Comparison of ENCODE assay signal across 20 cellular contexts in genomic region chr22:38030311-38031133, GRCh38. TPM values are rescaled to one million over a fixed set of nuclear protein-coding genes. Genes with fewer than 3 reads are reported as not detected.
DNase-seq lines count a peak whose midpoint lies in the region; ATAC-seq, FAIRE-seq and TF ChIP-seq lines count a peak whose summit lies in the region.
"Had no signal": no experiment of that assay in that cellular context is flagged by ENCODE, and none has a peak within 500 bp of the region (broad histone marks: within the 10 kb centered on the region; RNA-seq: fewer than 3 reads in every experiment).

No MANE protein-coding gene starts in this region.

- H3K23me2 ChIP-seq in H1 (ENCODE audit: low read depth, low read length) = no peaks in the 10 kb centered on the region; the same call in 1 of the 2 replicates

- H3K4me3 ChIP-seq in BLaER1 treated with 17β-estradiol and CSF1 and Interleukin-3, amounts not matched to agents 10 nM and 100 nM = no peak overlapping the region
- H3K4me3 ChIP-seq in Peyer's patch = no peak overlapping the region
- H3K4me3 ChIP-seq in H1 (ENCODE audit: extremely low read depth in 1 of 4, insufficient read depth in 2 of 4, low read depth in 3 of 4, low read length in 4 of 4) = no peak overlapping the region
- H3K4me3 ChIP-seq in spleen = no peak overlapping the region
- H3K4me3 ChIP-seq: coronary artery, right atrium auricular region had no signal

- peak overlapping the region; percentile 20; the same call in 1 of the 2 replicates for H2BK12ac ChIP-seq in H1 (ENCODE audit: low read depth, low read length)

- H3K79me2 ChIP-seq in H1 (ENCODE audit: control insufficient read depth in 1 of 2, insufficient read depth in 2 of 2, low read length in 2 of 2) = no peaks in the 10 kb centered on the region

- H3K36me3 Mint-ChIP-seq in neural crest cell (ENCODE audit: low read depth) = no peaks in the 10 kb centered on the region
- H3K36me3 Mint-ChIP-seq in activated CD8-positive, alpha-beta T cell treated with anti-CD3 and anti-CD28 coated beads, Interleukin-2, amount 10 ng/mL, durations not matched to agents 7 days and 5 days (ENCODE audit: low read depth) = no peaks in the 10 kb centered on the region
- H3K36me3 Mint-ChIP-seq: CD8-positive, alpha-beta T cell; memory B cell had no signal

- peak overlapping the region; percentile 67; the same call in 1 of the 2 replicates for H2BK15ac ChIP-seq in H1 (ENCODE audit: low read length)

- H4K5ac ChIP-seq in H1 (ENCODE audit: insufficient read length, low read depth, low read length) = no peak overlapping the region

- H3K4me1 Mint-ChIP-seq in neural crest cell = peaks cover 95% of the 10 kb centered on the region
- no peaks in the 10 kb centered on the region for H3K4me1 Mint-ChIP-seq in activated CD8-positive, alpha-beta T cell treated with anti-CD3 and anti-CD28 coated beads, Interleukin-2, amount 10 ng/mL, durations not matched to agents 7 days and 5 days (ENCODE audit: low read depth)

- H2BK20ac ChIP-seq in H1 (ENCODE audit: low read length) = no peak overlapping the region

- TF ChIP-seq RAD21 in H1 (IDR thresholded peaks at IDR 0.05 in 1 of 2, conservative IDR thresholded peaks at IDR 0.05 in 1 of 2; ENCODE audit: low read depth in 2 of 2, low read length in 2 of 2) = no peak; a peak in 1 of 4 replicates

- H3K4me1 ChIP-seq in BLaER1 treated with 17β-estradiol and CSF1 and Interleukin-3, amounts not matched to agents 10 nM and 100 nM = peaks cover 40 to 57% (median 53%) of the 10 kb centered on the region in 10 experiments
- H3K4me1 ChIP-seq in Peyer's patch = peaks cover 0 to 22% (median 0%) of the 10 kb centered on the region in 4 donors
- H3K4me1 ChIP-seq in H1 (replicated peaks in 1 of 4; ENCODE audit: control insufficient read depth in 3 of 4, insufficient read depth in 4 of 4, low read length in 3 of 4) = peaks cover 0 to 36% (median 22%) of the 10 kb centered on the region in 4 experiments; a peak in 6 of 7 replicates
- peaks cover 0 to 27% (median 11%) of the 10 kb centered on the region in 6 donors for H3K4me1 ChIP-seq in spleen

- no peak for ATAC-seq in HG03521 (IDR thresholded peaks at IDR 0.05; ENCODE audit: unreplicated experiment)
- no peak for ATAC-seq in activated CD8-positive, alpha-beta T cell treated with anti-CD3 and anti-CD28 coated beads, Interleukin-2, amount 10 ng/mL, durations not matched to agents 7 days and 5 days
- ATAC-seq: CD8-positive, alpha-beta T cell had no signal

- no peak overlapping the region for H3K56ac ChIP-seq in H1 (replicated peaks; ENCODE audit: insufficient read length, low read depth, low read length)

- H3K27ac Mint-ChIP-seq in neural crest cell (ENCODE audit: unreplicated experiment) = peak overlapping the region; percentile 90
- no peak overlapping the region for H3K27ac Mint-ChIP-seq in activated CD8-positive, alpha-beta T cell treated with anti-CD3 and anti-CD28 coated beads, Interleukin-2, amount 10 ng/mL, durations not matched to agents 7 days and 5 days
- H3K27ac Mint-ChIP-seq: activated T-helper 2 cell treated with anti-CD3 and anti-CD28 coated beads, Interferon-gamma antibody, Interleukin-2, Interleukin-4, amounts not matched to agents 10 μg/mL and 5 μg/mL and 100 μg/mL, durations not matched to agents 14 hours and 24 hours and 36 hours; CD8-positive, alpha-beta T cell; memory B cell had no signal

- no peaks in the 10 kb centered on the region for H3K9me3 Mint-ChIP-seq in neural crest cell
- H3K9me3 Mint-ChIP-seq in activated CD8-positive, alpha-beta T cell treated with anti-CD3 and anti-CD28 coated beads, Interleukin-2, amount 10 ng/mL, durations not matched to agents 7 days and 5 days (ENCODE audit: insufficient read depth) = no peaks in the 10 kb centered on the region
- H3K9me3 Mint-ChIP-seq: activated T-helper 2 cell treated with anti-CD3 and anti-CD28 coated beads, Interferon-gamma antibody, Interleukin-2, Interleukin-4, amounts not matched to agents 10 μg/mL and 5 μg/mL and 100 μg/mL, durations not matched to agents 14 hours and 24 hours and 36 hours; CD8-positive, alpha-beta T cell; memory B cell had no signal

- H3K27ac ChIP-seq in BLaER1 treated with 17β-estradiol and CSF1 and Interleukin-3, amounts not matched to agents 10 nM and 100 nM = no peak overlapping the region
- peak overlapping the region in 1 of 4 donors; percentile 46 for H3K27ac ChIP-seq in Peyer's patch
- no peak overlapping the region for H3K27ac ChIP-seq in H1 (ENCODE audit: low read depth, low read length)
- no peak overlapping the region for H3K27ac ChIP-seq in spleen
- H3K27ac ChIP-seq: epithelial cell of prostate, neutrophil, right atrium auricular region had no signal

- POLR2A ChIA-PET in H1 (lab: Charles Lee; ENCODE audit: partially characterized antibody) = interaction anchor here (0.8 to 1.3 kb wide), 3 partner anchors 13 to 79 kb away, joined by 3 read pairs; partner anchors contain the start of gene BAIAP2L2
- POLR2A ChIA-PET in activated CD8-positive, alpha-beta T cell treated with anti-CD3 and anti-CD28 coated beads, Interleukin-2, amount 10 ng/mL, durations not matched to agents 7 days and 5 days (lab: Charles Lee) = no interaction called here

- intact Hi-C loops in spleen (cut with DNase I; ENCODE audit: low total_unique reads) = no loop called here

- 0 out of 22 replicates have a peak overlapping the region, but pooled peaks of 1 of the 11 experiments have one; percentile 1 for H3K9ac ChIP-seq in BLaER1 treated with 17β-estradiol and CSF1 and Interleukin-3, amounts not matched to agents 10 nM and 100 nM
- H3K9ac ChIP-seq in H1 (replicated peaks in 1 of 4; ENCODE audit: extremely low read depth in 1 of 4, low read depth in 3 of 4, low read length in 3 of 4) = no peak overlapping the region

- WGBS in H1 (ENCODE audit: extremely low coverage in 1 of 2, insufficient coverage in 1 of 2, insufficient read length in 1 of 2, insufficient replicate concordance in 2 of 2, low coverage in 1 of 2, low lambda C conversion rate in 2 of 2, missing lambda C conversion rate in 1 of 2), 2 experiments = 84% methylated on average over 13 of the region's 16 CpGs; no CpG with 5 or more reads in 1 of the 2 experiments
- 83 to 91% (median 88%) methylated on average over 16 of the region's 16 CpGs for WGBS in spleen, 5 donors

- no peak for TF ChIP-seq EP300 in H1 (IDR thresholded peaks at IDR 0.05; ENCODE audit: borderline replicate concordance in 1 of 2, low read depth in 2 of 2, low read length in 2 of 2)

- TF ChIP-seq CTCF in Peyer's patch (IDR thresholded peaks at IDR 0.05) (no peak), H1 (IDR thresholded peaks at IDR 0.05; ENCODE audit: control extremely low read depth in 1 of 3, insufficient read depth in 1 of 3, low read depth in 1 of 3, low read length in 3 of 3) (peak in 2 of 3 experiments; percentile 21; a peak in 2 of 4 replicates), neural crest cell (conservative IDR thresholded peaks at IDR 0.05) (no peak), spleen (IDR thresholded peaks at IDR 0.05 in 8 of 11, conservative IDR thresholded peaks at IDR 0.05 in 3 of 11) (no peak)

- H3K14ac ChIP-seq in H1 (ENCODE audit: insufficient read length) = no peak overlapping the region

- no peak overlapping the region for H2BK120ac ChIP-seq in H1 (replicated peaks; ENCODE audit: low read depth, low read length)

- H3K36me3 ChIP-seq in BLaER1 treated with 17β-estradiol and CSF1 and Interleukin-3, amounts not matched to agents 10 nM and 100 nM = no peaks in the 10 kb centered on the region
- H3K36me3 ChIP-seq in Peyer's patch (no peaks in the 10 kb centered on the region), H1 (ENCODE audit: control insufficient read depth in 2 of 4, insufficient read depth in 4 of 4, low read length in 3 of 4) (no peaks in the 10 kb centered on the region), spleen (no peaks in the 10 kb centered on the region)
- H3K36me3 ChIP-seq: neutrophil, right atrium auricular region had no signal

- H2AFZ ChIP-seq in H1 (ENCODE audit: low read length) = 0 out of 2 replicates have a peak overlapping the region, but pooled peaks have one; percentile 1

- H4K8ac ChIP-seq in H1 (ENCODE audit: extremely low read depth, insufficient read depth, low read length) = no peak overlapping the region

- no peak overlapping the region for H3K18ac ChIP-seq in H1 (ENCODE audit: extremely low read depth, low read length)

- no peak overlapping the region for H3K23ac ChIP-seq in H1 (ENCODE audit: insufficient read length)

- no peaks in the 10 kb centered on the region for H3K27me3 Mint-ChIP-seq in neural crest cell (ENCODE audit: low read depth)
- H3K27me3 Mint-ChIP-seq in activated CD8-positive, alpha-beta T cell treated with anti-CD3 and anti-CD28 coated beads, Interleukin-2, amount 10 ng/mL, durations not matched to agents 7 days and 5 days (ENCODE audit: low read depth) = no peaks in the 10 kb centered on the region

- H3K4me3 Mint-ChIP-seq in neural crest cell = peak overlapping the region; percentile 47
- no peak overlapping the region for H3K4me3 Mint-ChIP-seq in activated CD8-positive, alpha-beta T cell treated with anti-CD3 and anti-CD28 coated beads, Interleukin-2, amount 10 ng/mL, durations not matched to agents 7 days and 5 days
- H3K4me3 Mint-ChIP-seq: CD8-positive, alpha-beta T cell; memory B cell had no signal

- DNase-seq in Peyer's patch (peak in 2 of 3 donors; percentile 50 to 52), H1 (ENCODE audit: low read depth in 1 of 2, low spot score in 2 of 2) (no peak), neural crest cell (ENCODE audit: low read depth, low spot score) (no peak), spleen (no peak), NCI-H526 (lab: John Stamatoyannopoulos, UW) (no peak)
- DNase-seq in activated CD8-positive, alpha-beta T cell treated with anti-CD3 and anti-CD28 coated beads, Interleukin-2, amount 10 ng/mL, durations not matched to agents 7 days and 5 days = no peak
- DNase-seq: activated CD4-positive, CD25-positive, alpha-beta regulatory T cell; CD8-positive, alpha-beta T cell; DND-41; SHP77 treated with DMSO at 0.1 percent for 48 hours; T-helper 2 cell had no signal

- no peaks in the 10 kb centered on the region for H3K27me3 ChIP-seq in BLaER1 treated with 17β-estradiol and CSF1 and Interleukin-3, amounts not matched to agents 10 nM and 100 nM
- no peaks in the 10 kb centered on the region for H3K27me3 ChIP-seq in Peyer's patch
- H3K27me3 ChIP-seq in H1 (replicated peaks in 1 of 4; ENCODE audit: control insufficient read depth in 3 of 4, extremely low read depth in 1 of 4, insufficient read depth in 3 of 4, low read length in 3 of 4) = peaks cover 0 to 8% (median under 1%) of the 10 kb centered on the region in 4 experiments; a peak in 1 of 7 replicates
- H3K27me3 ChIP-seq in spleen (replicated peaks in 1 of 7) = no peaks in the 10 kb centered on the region
- H3K27me3 ChIP-seq: neutrophil, right atrium auricular region had no signal

- FAIRE-seq in H1 (lab: Jason Lieb, UNC) = no peak

- H4K20me1 ChIP-seq in BLaER1 treated with 17β-estradiol and CSF1 and Interleukin-3, amounts not matched to agents 10 nM and 100 nM = no peaks in the 10 kb centered on the region
- H4K20me1 ChIP-seq in H1 (replicated peaks in 1 of 2; ENCODE audit: control insufficient read depth in 1 of 2, insufficient read depth in 2 of 2, low read length in 2 of 2) = no peaks in the 10 kb centered on the region

- H3K9me3 ChIP-seq in BLaER1 treated with 17β-estradiol and CSF1 and Interleukin-3, amounts not matched to agents 10 nM and 100 nM (replicated peaks in 1 of 11) = no peaks in the 10 kb centered on the region
- no peaks in the 10 kb centered on the region for H3K9me3 ChIP-seq in Peyer's patch
- no peaks in the 10 kb centered on the region for H3K9me3 ChIP-seq in H1 (ENCODE audit: insufficient read depth in 2 of 2, low read depth in 1 of 2, low read length in 1 of 2)
- H3K9me3 ChIP-seq in spleen = no peaks in the 10 kb centered on the region
- H3K9me3 ChIP-seq: neutrophil, right atrium auricular region had no signal

- no peak for TF ChIP-seq POLR2A in Peyer's patch (IDR thresholded peaks at IDR 0.05)
- TF ChIP-seq POLR2A in H1 (IDR thresholded peaks at IDR 0.05; ENCODE audit: control extremely low read depth in 1 of 2, low read depth in 2 of 2, low read length in 2 of 2) = no peak
- no peak for TF ChIP-seq POLR2A in spleen (IDR thresholded peaks at IDR 0.05)

- no peak overlapping the region for H3K4ac ChIP-seq in H1 (replicated peaks; ENCODE audit: insufficient read length, low read depth, low read length)

- no peaks in the 10 kb centered on the region for H3K79me1 ChIP-seq in H1 (ENCODE audit: low read depth, low read length)

- H3K4me2 ChIP-seq in BLaER1 treated with 17β-estradiol and CSF1 and Interleukin-3, amounts not matched to agents 10 nM and 100 nM = peak overlapping the region in 9 of 11 experiments; percentile 26 to 75 (median 60); a peak in 18 of 22 replicates
- H3K4me2 ChIP-seq in H1 (ENCODE audit: insufficient read depth in 1 of 2, low read depth in 2 of 2, low read length in 2 of 2) = no peak overlapping the region

- H2AK5ac ChIP-seq in H1 (ENCODE audit: low read depth, low read length) = no peak overlapping the region; the same call in 1 of the 2 replicates

- H2BK5ac ChIP-seq in H1 (ENCODE audit: low read depth, low read length) = no peak overlapping the region

- H4K91ac ChIP-seq in H1 (replicated peaks; ENCODE audit: insufficient read length, low read length) = no peak overlapping the region

- CTCF ChIA-PET in H1 (lab: Charles Lee; ENCODE audit: partially characterized antibody) = interaction anchor here (0.6 to 2.8 kb wide), 10 partner anchors 10 to 538 kb away, joined by 3 to 11 read pairs (median 4); no protein-coding TSS in a partner anchor
- CTCF ChIA-PET in activated CD8-positive, alpha-beta T cell treated with anti-CD3 and anti-CD28 coated beads, Interleukin-2, amount 10 ng/mL, durations not matched to agents 7 days and 5 days (lab: Charles Lee) = interaction anchor here (0.8 kb wide), 1 partner anchor 22 kb away, joined by 3 read pairs; no protein-coding TSS in a partner anchor

RNA-seq across cellular contexts. Expression of gene PICK1, which starts 26.7 kb away (rescaled TPM):
- total RNA-seq in Peyer's patch (10 to 100 TPM; 40.8 to 51.7 (median 46.4) TPM), neural crest cell (20.1 and 24.0 TPM in 2 replicates), spleen (10 to 100 TPM; 14.9 to 34.2 (median 31.9) TPM)
- 22.9 and 26.2 TPM in 2 replicates for total RNA-seq in H1 (2021; fragmentation: NEBNext Ultra II Directional; extraction: Animal tissue kit (Norgen Biotek cat#: 25700))
- polyA plus RNA-seq in H1 (2011; rRNA removed) (20.4 and 26.7 TPM in 2 replicates), spleen (10 to 100 TPM; 16.4 to 29.3 (median 20.3) TPM)
- polyA plus RNA-seq in H1 (2011; cell fraction: cytosol; rRNA removed) = 34.3 TPM
- 80.4 TPM for polyA plus RNA-seq in H1 (2011; cell fraction: nucleus; rRNA removed)
- 14.3 to 28.4 TPM (median 26.6 TPM) in 4 replicates for polyA plus RNA-seq in H1 (2012, experiment 1 of 2)
- polyA plus RNA-seq in H1 (2012, experiment 2 of 2) = 17.5 TPM
- 13.5 TPM for polyA plus RNA-seq in H1 (2013, experiment 1 of 2)
- polyA plus RNA-seq in H1 (2013, experiment 2 of 2) = 13.1 TPM
- 24.3 and 33.6 TPM in 2 replicates for polyA minus RNA-seq in H1 (2011; rRNA and poly(A)+ RNA removed)
- 15.3 TPM for polyA minus RNA-seq in H1 (2011; cell fraction: cytosol; rRNA and poly(A)+ RNA removed)
- polyA minus RNA-seq in H1 (2011; cell fraction: nucleus; rRNA and poly(A)+ RNA removed) = 33.8 TPM
- 10 to 100 TPM; 12.7 to 14.0 TPM for total RNA-seq in activated CD8-positive, alpha-beta T cell treated with anti-CD3 and anti-CD28 coated beads, Interleukin-2, amount 10 ng/mL, durations not matched to agents 7 days and 5 days

RNA-seq across cellular contexts. Expression of gene SOX10, which starts 46.2 kb away (rescaled TPM):
- 1 to 10 TPM in 1 of 4 donors, under 1 TPM in 2, not detected in 1; 0.35 to 1.1 (median 0.66) TPM for total RNA-seq in Peyer's patch
- total RNA-seq in H1 (2021; fragmentation: NEBNext Ultra II Directional; extraction: Animal tissue kit (Norgen Biotek cat#: 25700)) = 2.7 and 3.3 TPM in 2 replicates
- 2.7 and 3.8 TPM in 2 replicates for polyA plus RNA-seq in H1 (2011; rRNA removed)
- 2.0 TPM for polyA plus RNA-seq in H1 (2011; cell fraction: cytosol; rRNA removed)
- 3.6 TPM for polyA plus RNA-seq in H1 (2011; cell fraction: nucleus; rRNA removed)
- polyA plus RNA-seq in H1 (2012, experiment 1 of 2) = 2.3 to 3.8 TPM (median 2.9 TPM) in 4 replicates
- polyA plus RNA-seq in H1 (2012, experiment 2 of 2) = 2.9 TPM
- polyA plus RNA-seq in H1 (2013, experiment 1 of 2) = 2.0 TPM
- 1.9 TPM for polyA plus RNA-seq in H1 (2013, experiment 2 of 2)
- 1.4 and 1.8 TPM in 2 replicates for polyA minus RNA-seq in H1 (2011; rRNA and poly(A)+ RNA removed)
- 4.4 TPM for polyA minus RNA-seq in H1 (2011; cell fraction: cytosol; rRNA and poly(A)+ RNA removed)
- 4.6 TPM for polyA minus RNA-seq in H1 (2011; cell fraction: nucleus; rRNA and poly(A)+ RNA removed)
- 279 and 293 TPM in 2 replicates for total RNA-seq in neural crest cell
- total RNA-seq in spleen = under 1 TPM in 3 of 7 donors, not detected in 4; 0.13 to 0.25 (median 0.23) TPM
- polyA plus RNA-seq in spleen = 1 to 10 TPM in 1 of 3 donors, under 1 TPM in 2; 0.09 to 1.8 (median 0.20) TPM
- total RNA-seq in activated CD8-positive, alpha-beta T cell treated with anti-CD3 and anti-CD28 coated beads, Interleukin-2, amount 10 ng/mL, durations not matched to agents 7 days and 5 days = not detected
- total RNA-seq: activated T-helper 2 cell treated with anti-CD3 and anti-CD28 coated beads, Interferon-gamma antibody, Interleukin-2, Interleukin-4, amounts not matched to agents 10 μg/mL and 5 μg/mL and 100 μg/mL, durations not matched to agents 14 hours and 24 hours and 36 hours; CD8-positive, alpha-beta T cell had no signal
- polyA plus RNA-seq: AG04450 had no signal

RNA-seq across cellular contexts. Expression of gene SLC16A8, which starts 53.5 kb away (rescaled TPM):
- not detected for total RNA-seq in Peyer's patch
- total RNA-seq in H1 (2021; fragmentation: NEBNext Ultra II Directional; extraction: Animal tissue kit (Norgen Biotek cat#: 25700)) = not detected in 2 replicates
- 0.70 and 1.2 TPM in 2 replicates for polyA plus RNA-seq in H1 (2011; rRNA removed)
- polyA plus RNA-seq in H1 (2011; cell fraction: cytosol; rRNA removed) = 0.62 TPM
- 0.44 TPM for polyA plus RNA-seq in H1 (2011; cell fraction: nucleus; rRNA removed)
- polyA plus RNA-seq in H1 (2012, experiment 1 of 2) = 0.69 to 1.6 TPM (median 1.3 TPM) in 4 replicates
- 0.43 TPM for polyA plus RNA-seq in H1 (2012, experiment 2 of 2)
- polyA plus RNA-seq in H1 (2013, experiment 1 of 2) = 0.28 TPM
- 0.17 TPM for polyA plus RNA-seq in H1 (2013, experiment 2 of 2)
- not detected in 2 replicates for polyA minus RNA-seq in H1 (2011; rRNA and poly(A)+ RNA removed)
- not detected for polyA minus RNA-seq in H1 (2011; cell fraction: cytosol; rRNA and poly(A)+ RNA removed)
- polyA minus RNA-seq in H1 (2011; cell fraction: nucleus; rRNA and poly(A)+ RNA removed) = 0.40 TPM
- 0.26 TPM in 1 of 2 replicates, not detected in the other for total RNA-seq in neural crest cell
- total RNA-seq in spleen = under 1 TPM in 3 of 7 donors, not detected in 4; 0.30 to 0.77 (median 0.60) TPM
- polyA plus RNA-seq in spleen = 1 to 10 TPM in 1 of 3 donors, under 1 TPM in 2; 0.22 to 1.2 (median 0.97) TPM
- total RNA-seq in activated CD8-positive, alpha-beta T cell treated with anti-CD3 and anti-CD28 coated beads, Interleukin-2, amount 10 ng/mL, durations not matched to agents 7 days and 5 days = not detected
- total RNA-seq: activated T-helper 2 cell treated with anti-CD3 and anti-CD28 coated beads, Interferon-gamma antibody, Interleukin-2, Interleukin-4, amounts not matched to agents 10 μg/mL and 5 μg/mL and 100 μg/mL, durations not matched to agents 14 hours and 24 hours and 36 hours; CD8-positive, alpha-beta T cell had no signal
- polyA plus RNA-seq: AG04450 had no signal

Comparison
In these comparisons a context has a peak if more than half of its experiments do, and no peak if none do; other contexts are left out.
1. H3K4me2 ChIP-seq: peak in BLaER1 treated with 17β-estradiol and CSF1 and Interleukin-3, amounts not matched to agents 10 nM and 100 nM (9 of 11); none in H1 (0 of 2).
2. DNase-seq: peak in Peyer's patch (2 of 3); none in H1 (0 of 2), neural crest cell (single experiment), spleen (single experiment), NCI-H526 (0 of 2) and activated CD8-positive, alpha-beta T cell treated with anti-CD3 and anti-CD28 coated beads, Interleukin-2, amount 10 ng/mL, durations not matched to agents 7 days and 5 days (single experiment).
3. CTCF ChIP-seq: peak in H1 (2 of 3); none in Peyer's patch (0 of 6), neural crest cell (single experiment) and spleen (0 of 11).
4. RNA of gene SOX10, which starts 46.2 kb away (total RNA-seq): 279 to 293 TPM in neural crest cell; 2.7 to 3.3 TPM in H1, 0.35 to 1.1 TPM in Peyer's patch, 0.13 to 0.25 TPM in spleen and not detected in activated CD8-positive, alpha-beta T cell treated with anti-CD3 and anti-CD28 coated beads, Interleukin-2, amount 10 ng/mL, durations not matched to agents 7 days and 5 days; every median in the first group is over 10 times any median in the second.